ENCODE assay signal across 1 cellular context in genomic region chr2:170713280-170714155, GRCh38.
TF ChIP-seq lines count a peak whose summit lies in the region.

No MANE protein-coding gene starts in this region.

TF ChIP-seq in SK-N-SH, 30 proteins besides CTCF, POLR2A, EP300 and RAD21 (continued from another document):
- TF ChIP-seq, protein P1, sequence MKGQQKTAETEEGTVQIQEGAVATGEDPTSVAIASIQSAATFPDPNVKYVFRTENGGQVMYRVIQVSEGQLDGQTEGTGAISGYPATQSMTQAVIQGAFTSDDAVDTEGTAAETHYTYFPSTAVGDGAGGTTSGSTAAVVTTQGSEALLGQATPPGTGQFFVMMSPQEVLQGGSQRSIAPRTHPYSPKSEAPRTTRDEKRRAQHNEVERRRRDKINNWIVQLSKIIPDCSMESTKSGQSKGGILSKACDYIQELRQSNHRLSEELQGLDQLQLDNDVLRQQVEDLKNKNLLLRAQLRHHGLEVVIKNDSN (IDR thresholded peaks at IDR 0.05; ENCODE audit: borderline replicate concordance, low read depth) = no peak
- TF ChIP-seq RFX5 (IDR thresholded peaks at IDR 0.05; ENCODE audit: low read length) (no peak), POLR2AphosphoS5 (IDR thresholded peaks at IDR 0.05; ENCODE audit: low read depth, low read length) (no peak), NRF1 (IDR thresholded peaks at IDR 0.05; ENCODE audit: low read depth, low read length) (no peak), FOXM1 (IDR thresholded peaks at IDR 0.05; ENCODE audit: low read depth) (no peak), SMC3 (IDR thresholded peaks at IDR 0.05; ENCODE audit: low read depth, low read length) (no peak), ELF1 (IDR thresholded peaks at IDR 0.05) (no peak), NFIC (IDR thresholded peaks at IDR 0.05; ENCODE audit: borderline replicate concordance) (no peak), IRF3 (IDR thresholded peaks at IDR 0.05; ENCODE audit: low read depth, low read length) (no peak), PBX3 (IDR thresholded peaks at IDR 0.05) (no peak)
- TF ChIP-seq, protein P2, sequence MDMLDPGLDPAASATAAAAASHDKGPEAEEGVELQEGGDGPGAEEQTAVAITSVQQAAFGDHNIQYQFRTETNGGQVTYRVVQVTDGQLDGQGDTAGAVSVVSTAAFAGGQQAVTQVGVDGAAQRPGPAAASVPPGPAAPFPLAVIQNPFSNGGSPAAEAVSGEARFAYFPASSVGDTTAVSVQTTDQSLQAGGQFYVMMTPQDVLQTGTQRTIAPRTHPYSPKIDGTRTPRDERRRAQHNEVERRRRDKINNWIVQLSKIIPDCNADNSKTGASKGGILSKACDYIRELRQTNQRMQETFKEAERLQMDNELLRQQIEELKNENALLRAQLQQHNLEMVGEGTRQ (IDR thresholded peaks at IDR 0.05; ENCODE audit: borderline replicate concordance, low read depth, low read length) = no peak
TF ChIP-seq in SK-N-SH: peak in this region for 0.
